Comparison of ENCODE assay signal across 8 cellular contexts in the genomic region with DNA sequence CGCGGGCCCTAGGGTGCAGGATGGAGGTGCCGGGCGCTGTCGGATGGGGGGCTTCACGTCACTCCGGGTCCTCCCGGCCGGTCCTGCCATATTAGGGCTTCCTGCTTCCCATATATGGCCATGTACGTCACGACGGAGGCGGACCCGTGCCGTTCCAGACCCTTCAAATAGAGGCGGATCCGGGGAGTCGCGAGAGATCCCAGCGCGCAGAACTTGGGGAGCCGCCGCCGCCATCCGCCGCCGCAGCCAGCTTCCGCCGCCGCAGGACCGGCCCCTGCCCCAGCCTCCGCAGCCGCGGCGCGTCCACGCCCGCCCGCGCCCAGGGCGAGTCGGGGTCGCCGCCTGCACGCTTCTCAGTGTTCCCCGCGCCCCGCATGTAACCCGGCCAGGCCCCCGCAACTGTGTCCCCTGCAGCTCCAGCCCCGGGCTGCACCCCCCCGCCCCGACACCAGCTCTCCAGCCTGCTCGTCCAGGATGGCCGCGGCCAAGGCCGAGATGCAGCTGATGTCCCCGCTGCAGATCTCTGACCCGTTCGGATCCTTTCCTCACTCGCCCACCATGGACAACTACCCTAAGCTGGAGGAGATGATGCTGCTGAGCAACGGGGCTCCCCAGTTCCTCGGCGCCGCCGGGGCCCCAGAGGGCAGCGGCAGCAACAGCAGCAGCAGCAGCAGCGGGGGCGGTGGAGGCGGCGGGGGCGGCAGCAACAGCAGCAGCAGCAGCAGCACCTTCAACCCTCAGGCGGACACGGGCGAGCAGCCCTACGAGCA. TPM values are rescaled to one million over a fixed set of nuclear protein-coding genes. Genes with fewer than 3 reads are reported as not detected.
DNase-seq lines count a peak whose midpoint lies in the region; ATAC-seq lines count a peak whose summit lies in the region.

A gene (plus strand): TSS at position 192 of the 770 bp plus-strand sequence. CDS start 283 bp downstream, at position 475.

- H3K27me3 Mint-ChIP-seq in memory B cell, result no peaks in the 10 kb centered on the region

- DNase-seq in CMK (ENCODE audit: low read depth) (peak; percentile 64), HPDE6-E6E7 (ENCODE audit: extremely low spot score) (peak; percentile 73), memory B cell (ENCODE audit: low spot score in 2 of 2) (peak; percentile 65)
- peak; percentile 78 for DNase-seq in NK-92 treated with Interleukin-12 subunit alpha and Interleukin-12 subunit beta, amount 100 ng/mL, for 24 hours (lab: John Stamatoyannopoulos, UW)
- DNase-seq in effector CD8-positive, alpha-beta T cell (lab: John Stamatoyannopoulos, UW), result peak; percentile 94
- peak; percentile 92 for DNase-seq in stimulated activated CD8-positive, alpha-beta memory T cell treated with anti-CD3 and anti-CD28 coated beads, Interleukin-12 subunit alpha, Interleukin-12 subunit beta, amount 100 ng/mL, for 1 hour (ENCODE audit: low read depth)

- POLR2A ChIA-PET in activated CD8-positive, alpha-beta memory T cell treated with anti-CD3 and anti-CD28 coated beads for 36 hours (lab: Charles Lee), result interaction anchor here (0.6 to 4.1 kb wide), 9 partner anchors 9 to 820 kb away, joined by 3 to 26 read pairs (median 6); a partner anchor contains a TSS

- peak within 1 kb of the TSS; percentile 92 for H3K4me3 Mint-ChIP-seq in memory B cell

- ATAC-seq in GM19468 (IDR thresholded peaks at IDR 0.05; ENCODE audit: extremely low read depth, unreplicated experiment), result peak; percentile 21
- ATAC-seq in memory B cell (ENCODE audit: low read depth), result peak; percentile 57

- H3K27ac Mint-ChIP-seq in memory B cell, result peak within 1 kb of the TSS; percentile 94

- CTCF ChIA-PET in activated CD8-positive, alpha-beta memory T cell treated with anti-CD3 and anti-CD28 coated beads for 36 hours (lab: Charles Lee), result interaction anchor here (0.8 to 7.3 kb wide), 10 partner anchors 10 to 128 kb away, joined by 3 to 41 read pairs (median 4); a partner anchor contains a TSS

- H3K9me3 Mint-ChIP-seq in memory B cell, result no peaks in the 10 kb centered on the region

- peaks cover 17% of the 10 kb centered on the region for H3K36me3 Mint-ChIP-seq in memory B cell

- H3K4me1 Mint-ChIP-seq in memory B cell, result peaks cover 27% of the 10 kb centered on the region

RNA-seq across cellular contexts. Expression of the gene that starts here (rescaled TPM):
- total RNA-seq in activated CD8-positive, alpha-beta memory T cell treated with anti-CD3 and anti-CD28 coated beads for 36 hours, result 10 to 100 TPM; 16.6 to 17.3 TPM

Comparison
In these comparisons a context has a peak if more than half of its experiments do, and no peak if none do; other contexts are left out.
1. Peak in every context shown above with its lines: DNase-seq and ATAC-seq.